ENCODE assay signal across 23 cellular contexts in genomic region chr9:98760231-98760630, GRCh38. TPM values are rescaled to one million over a fixed set of nuclear protein-coding genes. Genes with fewer than 3 reads are reported as not detected.
"Had no signal": no experiment of that assay in that cellular context is flagged by ENCODE, and none has a peak within 500 bp of the region (broad histone marks: within the 10 kb centered on the region; RNA-seq: fewer than 3 reads in every experiment).

No MANE protein-coding gene starts in this region.

- DNase-seq: effector CD8-positive, alpha-beta T cell; effector memory CD8-positive, alpha-beta T cell; endodermal cell; erythroblast; esophagus squamous epithelium; foreskin fibroblast; foreskin melanocyte; gastrocnemius medialis; glutamatergic neuron; heart right ventricle; hippocampal formation; left cardiac atrium; left lung; left ventricle myocardium superior; lower lobe of right lung; mesenchymal stem cell; mucosa of descending colon; naive B cell; naive thymus-derived CD8-positive, alpha-beta T cell had no signal

- H3K4me3 ChIP-seq: coronary artery, esophagus squamous epithelium, gastrocnemius medialis, heart right ventricle, left lung, lower lobe of right lung, mucosa of descending colon had no signal

- H3K27me3 ChIP-seq: esophagus squamous epithelium, gastrocnemius medialis, heart right ventricle, left lung had no signal

- ATAC-seq: effector memory CD8-positive, alpha-beta T cell; esophagus mucosa; gastrocnemius medialis; heart right ventricle; left cardiac atrium; left lung; left ventricle myocardium superior; lower lobe of right lung; mucosa of descending colon; naive thymus-derived CD8-positive, alpha-beta T cell had no signal

- H3K27ac ChIP-seq: coronary artery, epithelial cell of prostate, esophagus squamous epithelium, gastrocnemius medialis, heart right ventricle, left lung, lower lobe of right lung had no signal

- H3K9me3 ChIP-seq: esophagus squamous epithelium, gastrocnemius medialis, lower lobe of right lung had no signal

- H3K4me1 ChIP-seq: esophagus squamous epithelium, gastrocnemius medialis, heart right ventricle, left lung, lower lobe of right lung had no signal

RNA-seq across cellular contexts. Expression of gene GABBR2, which starts 51.5 kb away (rescaled TPM):
- total RNA-seq: esophagus mucosa; esophagus squamous epithelium; mesenteric fat pad; naive thymus-derived CD8-positive, alpha-beta T cell had no signal
- polyA plus RNA-seq: naive thymus-derived CD8-positive, alpha-beta T cell had no signal
